In the genomic region with DNA sequence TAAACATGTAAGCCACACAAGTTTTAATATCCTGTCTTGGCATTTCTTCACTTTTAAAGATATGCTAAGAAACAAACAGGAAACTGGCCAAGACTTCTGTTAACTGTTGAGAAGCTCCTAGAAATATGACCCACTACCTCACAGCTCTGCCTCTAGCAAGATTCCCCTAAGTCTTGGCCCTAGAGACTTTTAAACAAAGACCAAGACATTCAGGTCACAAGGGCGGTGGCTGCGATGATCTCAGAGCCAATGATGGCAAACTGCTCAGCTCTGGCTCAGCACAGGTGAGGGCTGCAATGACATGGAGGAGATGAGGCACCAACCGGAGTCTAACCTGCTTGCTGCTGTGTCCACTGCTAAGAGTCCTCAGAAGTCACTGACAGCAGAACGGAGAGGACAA, we compare ENCODE assay signal across 19 cellular contexts.
"Had no signal": no experiment of that assay in that cellular context is flagged by ENCODE, and none has a peak within 500 bp of the region (broad histone marks: within the 10 kb centered on the region; RNA-seq: fewer than 3 reads in every experiment).

No MANE protein-coding gene starts in this region.

- H3K27me3 Mint-ChIP-seq: activated CD4-positive, alpha-beta T cell treated with anti-CD3 and anti-CD28 coated beads for 36 hours; dendritic cell treated with granulocyte-macrophage colony-stimulating factor and Interleukin-4, amounts not matched to agents 40 ng/mL and 50 ng/mL, for 4 days had no signal

- ATAC-seq: activated CD4-positive, alpha-beta T cell treated with anti-CD3 and anti-CD28 coated beads for 36 hours; activated naive CD4-positive, alpha-beta T cell treated with anti-CD3 and anti-CD28 coated beads, Interleukin-2, amount 50 U/mL, for 72 hours; esophagus mucosa; gastrocnemius medialis; left lung; psoas muscle; right cardiac atrium; WTC11 had no signal

- H3K4me3 ChIP-seq: gastrocnemius medialis, left lung, ovary, psoas muscle, stomach, vagina had no signal

- H3K4me3 Mint-ChIP-seq: activated CD4-positive, alpha-beta T cell treated with anti-CD3 and anti-CD28 coated beads for 36 hours; dendritic cell treated with granulocyte-macrophage colony-stimulating factor and Interleukin-4, amounts not matched to agents 40 ng/mL and 50 ng/mL, for 4 days; WTC11 had no signal

- H3K27ac Mint-ChIP-seq: activated CD4-positive, alpha-beta T cell treated with anti-CD3 and anti-CD28 coated beads for 36 hours; dendritic cell treated with granulocyte-macrophage colony-stimulating factor and Interleukin-4, amounts not matched to agents 40 ng/mL and 50 ng/mL, for 4 days; WTC11 had no signal

- H3K4me1 Mint-ChIP-seq: WTC11 had no signal

- H3K9me3 Mint-ChIP-seq: activated naive CD4-positive, alpha-beta T cell treated with anti-CD3 and anti-CD28 coated beads, Interleukin-2, amount 50 U/mL, for 72 hours; dendritic cell treated with granulocyte-macrophage colony-stimulating factor and Interleukin-4, amounts not matched to agents 40 ng/mL and 50 ng/mL, for 4 days; WTC11 had no signal

- H3K36me3 Mint-ChIP-seq: activated naive CD4-positive, alpha-beta T cell treated with anti-CD3 and anti-CD28 coated beads, Interleukin-2, amount 50 U/mL, for 72 hours; WTC11 had no signal

- DNase-seq: activated CD4-positive, alpha-beta T cell treated with anti-CD3 and anti-CD28 coated beads for 36 hours; activated effector memory CD4-positive, alpha-beta T cell treated with anti-CD3 and anti-CD28 coated beads, Interleukin-2, amount 50 U/mL, for 16 hours; amniotic stem cell; effector CD8-positive, alpha-beta T cell; gastrocnemius medialis; head of caudate nucleus; left lung; mammary epithelial cell; ovary; psoas muscle; right cardiac atrium; stimulated activated CD4-positive, alpha-beta T cell treated with anti-CD3 and anti-CD28 coated beads, Interleukin-2, amount 100 ng/mL, for 24 hours; stomach; trophoblast cell had no signal
